In the genomic region with DNA sequence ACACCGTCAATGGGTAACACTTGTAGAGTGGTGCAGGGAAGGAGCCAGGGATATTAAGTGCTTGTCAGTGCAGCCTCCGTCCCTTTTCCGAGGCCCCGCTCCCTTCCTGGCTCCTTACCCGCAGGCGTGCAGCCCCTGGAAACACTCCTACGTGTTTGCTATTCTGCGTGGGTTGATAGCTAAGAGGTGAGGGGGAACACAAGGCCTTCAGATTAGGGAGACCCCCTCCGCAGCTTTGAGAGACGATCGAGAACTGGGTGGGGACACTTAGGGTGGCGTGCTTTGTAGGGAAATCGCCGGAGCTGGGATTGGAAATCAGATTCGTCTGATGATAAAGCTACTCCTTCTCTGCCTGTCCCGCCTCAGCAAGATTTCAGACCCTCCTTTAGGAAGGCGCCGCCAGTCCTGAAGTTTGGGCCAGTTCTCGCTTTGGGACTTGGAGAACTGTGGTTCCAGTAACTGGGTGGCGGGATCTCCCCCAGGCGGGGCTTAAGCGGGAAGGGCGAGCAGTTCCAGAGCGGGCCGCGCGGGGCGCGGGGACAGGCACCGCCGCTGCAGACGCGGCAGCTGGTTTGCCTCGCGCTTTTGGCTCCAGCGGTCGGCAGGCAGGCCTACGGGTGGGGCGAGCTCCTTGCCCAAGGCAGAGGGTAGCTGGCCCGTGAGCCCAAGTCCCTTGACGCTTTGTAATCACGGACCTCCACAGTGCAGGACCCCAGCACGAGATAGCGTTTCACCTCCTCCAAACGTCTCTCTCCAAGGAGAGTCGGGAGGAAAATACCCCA, we compare ENCODE assay signal across 1 cellular context.
TF ChIP-seq lines count a peak whose summit lies in the region.

No MANE protein-coding gene starts in this region.

TF ChIP-seq in HepG2, 621 proteins besides CTCF, POLR2A, EP300 and RAD21 (continued from another document):
- TF ChIP-seq, protein P1, sequence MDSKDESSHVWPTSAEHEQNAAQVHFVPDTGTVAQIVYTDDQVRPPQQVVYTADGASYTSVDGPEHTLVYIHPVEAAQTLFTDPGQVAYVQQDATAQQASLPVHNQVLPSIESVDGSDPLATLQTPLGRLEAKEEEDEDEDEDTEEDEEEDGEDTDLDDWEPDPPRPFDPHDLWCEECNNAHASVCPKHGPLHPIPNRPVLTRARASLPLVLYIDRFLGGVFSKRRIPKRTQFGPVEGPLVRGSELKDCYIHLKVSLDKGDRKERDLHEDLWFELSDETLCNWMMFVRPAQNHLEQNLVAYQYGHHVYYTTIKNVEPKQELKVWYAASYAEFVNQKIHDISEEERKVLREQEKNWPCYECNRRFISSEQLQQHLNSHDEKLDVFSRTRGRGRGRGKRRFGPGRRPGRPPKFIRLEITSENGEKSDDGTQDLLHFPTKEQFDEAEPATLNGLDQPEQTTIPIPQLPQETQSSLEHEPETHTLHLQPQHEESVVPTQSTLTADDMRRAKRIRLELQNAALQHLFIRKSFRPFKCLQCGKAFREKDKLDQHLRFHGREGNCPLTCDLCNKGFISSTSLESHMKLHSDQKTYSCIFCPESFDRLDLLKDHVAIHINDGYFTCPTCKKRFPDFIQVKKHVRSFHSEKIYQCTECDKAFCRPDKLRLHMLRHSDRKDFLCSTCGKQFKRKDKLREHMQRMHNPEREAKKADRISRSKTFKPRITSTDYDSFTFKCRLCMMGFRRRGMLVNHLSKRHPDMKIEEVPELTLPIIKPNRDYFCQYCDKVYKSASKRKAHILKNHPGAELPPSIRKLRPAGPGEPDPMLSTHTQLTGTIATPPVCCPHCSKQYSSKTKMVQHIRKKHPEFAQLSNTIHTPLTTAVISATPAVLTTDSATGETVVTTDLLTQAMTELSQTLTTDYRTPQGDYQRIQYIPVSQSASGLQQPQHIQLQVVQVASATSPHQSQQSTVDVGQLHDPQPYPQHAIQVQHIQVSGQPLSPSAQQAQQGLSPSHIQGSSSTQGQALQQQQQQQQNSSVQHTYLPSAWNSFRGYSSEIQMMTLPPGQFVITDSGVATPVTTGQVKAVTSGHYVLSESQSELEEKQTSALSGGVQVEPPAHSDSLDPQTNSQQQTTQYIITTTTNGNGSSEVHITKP (CRISPR knock-in tag; IDR thresholded peaks at IDR 0.05; ENCODE audit: low read depth), result no peak
- no peak for TF ChIP-seq ZNF570 (CRISPR knock-in tag; IDR thresholded peaks at IDR 0.05; ENCODE audit: borderline replicate concordance)
- TF ChIP-seq, protein P2, sequence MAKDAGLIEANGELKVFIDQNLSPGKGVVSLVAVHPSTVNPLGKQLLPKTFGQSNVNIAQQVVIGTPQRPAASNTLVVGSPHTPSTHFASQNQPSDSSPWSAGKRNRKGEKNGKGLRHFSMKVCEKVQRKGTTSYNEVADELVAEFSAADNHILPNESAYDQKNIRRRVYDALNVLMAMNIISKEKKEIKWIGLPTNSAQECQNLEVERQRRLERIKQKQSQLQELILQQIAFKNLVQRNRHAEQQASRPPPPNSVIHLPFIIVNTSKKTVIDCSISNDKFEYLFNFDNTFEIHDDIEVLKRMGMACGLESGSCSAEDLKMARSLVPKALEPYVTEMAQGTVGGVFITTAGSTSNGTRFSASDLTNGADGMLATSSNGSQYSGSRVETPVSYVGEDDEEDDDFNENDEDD (CRISPR knock-in tag; IDR thresholded peaks at IDR 0.05; ENCODE audit: borderline replicate concordance), result peak; percentile 62; the same call in 1 of the 2 replicates
- TF ChIP-seq, protein P3, sequence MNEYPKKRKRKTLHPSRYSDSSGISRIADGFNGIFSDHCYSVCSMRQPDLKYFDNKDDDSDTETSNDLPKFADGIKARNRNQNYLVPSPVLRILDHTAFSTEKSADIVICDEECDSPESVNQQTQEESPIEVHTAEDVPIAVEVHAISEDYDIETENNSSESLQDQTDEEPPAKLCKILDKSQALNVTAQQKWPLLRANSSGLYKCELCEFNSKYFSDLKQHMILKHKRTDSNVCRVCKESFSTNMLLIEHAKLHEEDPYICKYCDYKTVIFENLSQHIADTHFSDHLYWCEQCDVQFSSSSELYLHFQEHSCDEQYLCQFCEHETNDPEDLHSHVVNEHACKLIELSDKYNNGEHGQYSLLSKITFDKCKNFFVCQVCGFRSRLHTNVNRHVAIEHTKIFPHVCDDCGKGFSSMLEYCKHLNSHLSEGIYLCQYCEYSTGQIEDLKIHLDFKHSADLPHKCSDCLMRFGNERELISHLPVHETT (CRISPR knock-in tag; conservative IDR thresholded peaks at IDR 0.05), result no peak
- TF ChIP-seq, protein P4, sequence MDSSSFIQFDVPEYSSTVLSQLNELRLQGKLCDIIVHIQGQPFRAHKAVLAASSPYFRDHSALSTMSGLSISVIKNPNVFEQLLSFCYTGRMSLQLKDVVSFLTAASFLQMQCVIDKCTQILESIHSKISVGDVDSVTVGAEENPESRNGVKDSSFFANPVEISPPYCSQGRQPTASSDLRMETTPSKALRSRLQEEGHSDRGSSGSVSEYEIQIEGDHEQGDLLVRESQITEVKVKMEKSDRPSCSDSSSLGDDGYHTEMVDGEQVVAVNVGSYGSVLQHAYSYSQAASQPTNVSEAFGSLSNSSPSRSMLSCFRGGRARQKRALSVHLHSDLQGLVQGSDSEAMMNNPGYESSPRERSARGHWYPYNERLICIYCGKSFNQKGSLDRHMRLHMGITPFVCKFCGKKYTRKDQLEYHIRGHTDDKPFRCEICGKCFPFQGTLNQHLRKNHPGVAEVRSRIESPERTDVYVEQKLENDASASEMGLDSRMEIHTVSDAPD (CRISPR knock-in tag; IDR thresholded peaks at IDR 0.05), result no peak
- no peak for TF ChIP-seq ZNF615 (CRISPR knock-in tag; IDR thresholded peaks at IDR 0.05; ENCODE audit: borderline replicate concordance)
- no peak for TF ChIP-seq CHD4 (IDR thresholded peaks at IDR 0.05; ENCODE audit: borderline replicate concordance, low read length)
- no peak for TF ChIP-seq ELF4 (CRISPR knock-in tag; IDR thresholded peaks at IDR 0.05; ENCODE audit: borderline replicate concordance)
- TF ChIP-seq, protein P5, sequence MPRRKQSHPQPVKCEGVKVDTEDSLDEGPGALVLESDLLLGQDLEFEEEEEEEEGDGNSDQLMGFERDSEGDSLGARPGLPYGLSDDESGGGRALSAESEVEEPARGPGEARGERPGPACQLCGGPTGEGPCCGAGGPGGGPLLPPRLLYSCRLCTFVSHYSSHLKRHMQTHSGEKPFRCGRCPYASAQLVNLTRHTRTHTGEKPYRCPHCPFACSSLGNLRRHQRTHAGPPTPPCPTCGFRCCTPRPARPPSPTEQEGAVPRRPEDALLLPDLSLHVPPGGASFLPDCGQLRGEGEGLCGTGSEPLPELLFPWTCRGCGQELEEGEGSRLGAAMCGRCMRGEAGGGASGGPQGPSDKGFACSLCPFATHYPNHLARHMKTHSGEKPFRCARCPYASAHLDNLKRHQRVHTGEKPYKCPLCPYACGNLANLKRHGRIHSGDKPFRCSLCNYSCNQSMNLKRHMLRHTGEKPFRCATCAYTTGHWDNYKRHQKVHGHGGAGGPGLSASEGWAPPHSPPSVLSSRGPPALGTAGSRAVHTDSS (CRISPR knock-in tag; conservative IDR thresholded peaks at IDR 0.05), result no peak
- no peak for TF ChIP-seq ZNF7 (CRISPR knock-in tag; IDR thresholded peaks at IDR 0.05)
- no peak for TF ChIP-seq CBX1 (IDR thresholded peaks at IDR 0.05; ENCODE audit: low read depth)
- TF ChIP-seq, protein P6, sequence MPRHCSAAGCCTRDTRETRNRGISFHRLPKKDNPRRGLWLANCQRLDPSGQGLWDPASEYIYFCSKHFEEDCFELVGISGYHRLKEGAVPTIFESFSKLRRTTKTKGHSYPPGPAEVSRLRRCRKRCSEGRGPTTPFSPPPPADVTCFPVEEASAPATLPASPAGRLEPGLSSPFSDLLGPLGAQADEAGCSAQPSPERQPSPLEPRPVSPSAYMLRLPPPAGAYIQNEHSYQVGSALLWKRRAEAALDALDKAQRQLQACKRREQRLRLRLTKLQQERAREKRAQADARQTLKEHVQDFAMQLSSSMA (CRISPR knock-in tag; IDR thresholded peaks at IDR 0.05), result no peak
- TF ChIP-seq REL (CRISPR knock-in tag; conservative IDR thresholded peaks at IDR 0.05), result no peak
- TF ChIP-seq ZC3H13 (CRISPR knock-in tag; IDR thresholded peaks at IDR 0.05), result no peak
- no peak for TF ChIP-seq ZNF24 (IDR thresholded peaks at IDR 0.05)
- TF ChIP-seq, protein P7, sequence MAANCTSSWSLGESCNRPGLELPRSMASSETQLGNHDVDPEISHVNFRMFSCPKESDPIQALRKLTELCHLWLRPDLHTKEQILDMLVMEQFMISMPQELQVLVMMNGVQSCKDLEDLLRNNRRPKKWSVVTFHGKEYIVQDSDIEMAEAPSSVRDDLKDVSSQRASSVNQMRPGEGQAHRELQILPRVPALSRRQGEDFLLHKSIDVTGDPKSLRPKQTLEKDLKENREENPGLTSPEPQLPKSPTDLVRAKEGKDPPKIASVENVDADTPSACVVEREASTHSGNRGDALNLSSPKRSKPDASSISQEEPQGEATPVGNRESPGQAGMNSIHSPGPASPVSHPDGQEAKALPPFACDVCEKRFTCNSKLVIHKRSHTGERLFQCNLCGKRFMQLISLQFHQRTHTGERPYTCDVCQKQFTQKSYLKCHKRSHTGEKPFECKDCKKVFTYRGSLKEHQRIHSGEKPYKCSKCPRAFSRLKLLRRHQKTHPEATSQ (CRISPR knock-in tag; IDR thresholded peaks at IDR 0.05; ENCODE audit: borderline replicate concordance), result no peak
- no peak for TF ChIP-seq PAX8 (CRISPR knock-in tag; IDR thresholded peaks at IDR 0.05; ENCODE audit: borderline replicate concordance)
- no peak for TF ChIP-seq KLF11 (CRISPR knock-in tag; IDR thresholded peaks at IDR 0.05)
- TF ChIP-seq ZNF335 (CRISPR knock-in tag; IDR thresholded peaks at IDR 0.05), result no peak
- TF ChIP-seq MAFF (IDR thresholded peaks at IDR 0.05; ENCODE audit: low read depth, low read length), result no peak
- TF ChIP-seq SALL1 (CRISPR knock-in tag; IDR thresholded peaks at IDR 0.05), result no peak; the same call in 1 of the 2 replicates
- TF ChIP-seq ZNF317 (CRISPR knock-in tag; IDR thresholded peaks at IDR 0.05), result no peak
- TF ChIP-seq, protein P8, sequence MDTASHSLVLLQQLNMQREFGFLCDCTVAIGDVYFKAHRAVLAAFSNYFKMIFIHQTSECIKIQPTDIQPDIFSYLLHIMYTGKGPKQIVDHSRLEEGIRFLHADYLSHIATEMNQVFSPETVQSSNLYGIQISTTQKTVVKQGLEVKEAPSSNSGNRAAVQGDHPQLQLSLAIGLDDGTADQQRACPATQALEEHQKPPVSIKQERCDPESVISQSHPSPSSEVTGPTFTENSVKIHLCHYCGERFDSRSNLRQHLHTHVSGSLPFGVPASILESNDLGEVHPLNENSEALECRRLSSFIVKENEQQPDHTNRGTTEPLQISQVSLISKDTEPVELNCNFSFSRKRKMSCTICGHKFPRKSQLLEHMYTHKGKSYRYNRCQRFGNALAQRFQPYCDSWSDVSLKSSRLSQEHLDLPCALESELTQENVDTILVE (CRISPR knock-in tag; IDR thresholded peaks at IDR 0.05), result no peak
- TF ChIP-seq SIX1 (CRISPR knock-in tag; IDR thresholded peaks at IDR 0.05; ENCODE audit: borderline replicate concordance), result no peak
- TF ChIP-seq KLF15 (CRISPR knock-in tag; IDR thresholded peaks at IDR 0.05; ENCODE audit: borderline replicate concordance), result no peak
- TF ChIP-seq SOX6 (IDR thresholded peaks at IDR 0.05), result no peak
- no peak for TF ChIP-seq SOX6 (CRISPR knock-in tag; IDR thresholded peaks at IDR 0.05)
- TF ChIP-seq ZBTB21 (CRISPR knock-in tag; IDR thresholded peaks at IDR 0.05), result no peak
- TF ChIP-seq YY1 (IDR thresholded peaks at IDR 0.05; ENCODE audit: insufficient read depth, insufficient replicate concordance, low read depth, low read length), result peak; percentile 26
- no peak for TF ChIP-seq ZNF703 (CRISPR knock-in tag; IDR thresholded peaks at IDR 0.05; ENCODE audit: borderline replicate concordance)
- no peak for TF ChIP-seq ZNF143 (CRISPR knock-in tag; IDR thresholded peaks at IDR 0.05)
- TF ChIP-seq ZFP37 (CRISPR knock-in tag; IDR thresholded peaks at IDR 0.05; ENCODE audit: borderline replicate concordance), result no peak
- TF ChIP-seq ZNF253 (CRISPR knock-in tag; IDR thresholded peaks at IDR 0.05; ENCODE audit: borderline replicate concordance), result no peak
- TF ChIP-seq THAP11 (CRISPR knock-in tag; IDR thresholded peaks at IDR 0.05), result no peak
- TF ChIP-seq, protein P9, sequence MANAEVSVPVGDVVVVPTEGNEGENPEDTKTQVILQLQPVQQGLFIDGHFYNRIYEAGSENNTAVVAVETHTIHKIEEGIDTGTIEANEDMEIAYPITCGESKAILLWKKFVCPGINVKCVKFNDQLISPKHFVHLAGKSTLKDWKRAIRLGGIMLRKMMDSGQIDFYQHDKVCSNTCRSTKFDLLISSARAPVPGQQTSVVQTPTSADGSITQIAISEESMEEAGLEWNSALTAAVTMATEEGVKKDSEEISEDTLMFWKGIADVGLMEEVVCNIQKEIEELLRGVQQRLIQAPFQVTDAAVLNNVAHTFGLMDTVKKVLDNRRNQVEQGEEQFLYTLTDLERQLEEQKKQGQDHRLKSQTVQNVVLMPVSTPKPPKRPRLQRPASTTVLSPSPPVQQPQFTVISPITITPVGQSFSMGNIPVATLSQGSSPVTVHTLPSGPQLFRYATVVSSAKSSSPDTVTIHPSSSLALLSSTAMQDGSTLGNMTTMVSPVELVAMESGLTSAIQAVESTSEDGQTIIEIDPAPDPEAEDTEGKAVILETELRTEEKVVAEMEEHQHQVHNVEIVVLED (CRISPR knock-in tag; IDR thresholded peaks at IDR 0.05; ENCODE audit: borderline replicate concordance), result no peak
- no peak for TF ChIP-seq ZFP36L1 (CRISPR knock-in tag; IDR thresholded peaks at IDR 0.05)
- peak; percentile 35 for TF ChIP-seq ZNF501 (CRISPR knock-in tag; IDR thresholded peaks at IDR 0.05)
